ENCODE assay signal across 18 cellular contexts in the genomic region with DNA sequence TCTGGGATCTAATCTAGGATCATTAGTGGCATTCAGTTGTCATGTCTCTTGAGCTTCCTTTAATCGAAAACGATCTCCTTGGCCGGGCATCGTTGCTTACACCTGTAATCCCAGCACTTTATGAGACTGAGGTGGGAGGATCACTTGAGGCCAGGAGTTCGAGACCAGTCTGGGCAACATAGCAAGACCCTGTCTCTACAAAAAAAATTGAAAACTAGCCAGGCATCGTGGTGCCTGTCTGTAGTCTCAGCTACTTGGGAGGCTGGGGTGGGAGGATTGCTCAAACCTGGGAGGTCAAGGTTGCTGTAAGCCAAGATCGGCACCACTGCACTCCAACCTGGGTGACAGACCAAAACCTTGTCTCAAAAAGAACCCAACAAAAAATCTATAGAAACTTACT. TPM values are rescaled to one million over a fixed set of nuclear protein-coding genes. Genes with fewer than 3 reads are reported as not detected.
A peak's percentile ranks its signal among the peaks of the same experiment; 100 is the strongest.
DNase-seq lines count a peak whose midpoint lies in the region; ATAC-seq and TF ChIP-seq lines count a peak whose summit lies in the region.
"Had no signal": no experiment of that assay in that cellular context is flagged by ENCODE, and none has a peak within 500 bp of the region (broad histone marks: within the 10 kb centered on the region; RNA-seq: fewer than 3 reads in every experiment).

No MANE protein-coding gene starts in this region.

- peaks cover 0 to 97% (median 23%) of the 10 kb centered on the region in 9 donors for H3K36me3 ChIP-seq in heart right ventricle
- no peaks in the 10 kb centered on the region for H3K36me3 ChIP-seq in colonic mucosa
- H3K36me3 ChIP-seq in uterus: no peaks in the 10 kb centered on the region

- no peak overlapping the region for H3K4me3 ChIP-seq in heart right ventricle
- no peak overlapping the region for H3K4me3 ChIP-seq in colonic mucosa
- H3K4me3 ChIP-seq in uterus: no peak overlapping the region
- H3K4me3 ChIP-seq: BLaER1 had no signal

- H3K27me3 Mint-ChIP-seq in nephron progenitor cell (ENCODE audit: low read depth, poor library complexity): no peaks in the 10 kb centered on the region
- H3K27me3 Mint-ChIP-seq: CD4-positive, alpha-beta T cell; IgD-negative memory B cell had no signal

- H3K9ac ChIP-seq in colonic mucosa (ENCODE audit: low read depth in 2 of 2, low read length in 2 of 2): no peak overlapping the region
- H3K9ac ChIP-seq: BLaER1 had no signal

- WGBS in heart right ventricle, 2 donors: 81 to 92% methylated on average over 7 of the region's 7 CpGs

- H3K4me1 ChIP-seq in heart right ventricle (no peaks in the 10 kb centered on the region), colonic mucosa (no peaks in the 10 kb centered on the region), uterus (no peaks in the 10 kb centered on the region)
- H3K4me1 ChIP-seq: BLaER1 had no signal

- TF ChIP-seq POLR2A in uterus (IDR thresholded peaks at IDR 0.05): no peak

- no peaks in the 10 kb centered on the region for H3K9me3 Mint-ChIP-seq in nephron progenitor cell
- H3K9me3 Mint-ChIP-seq: CD4-positive, alpha-beta T cell; IgD-negative memory B cell had no signal

- H3K9me3 ChIP-seq in heart right ventricle: no peaks in the 10 kb centered on the region
- H3K9me3 ChIP-seq in colonic mucosa: no peaks in the 10 kb centered on the region
- no peaks in the 10 kb centered on the region for H3K9me3 ChIP-seq in uterus
- H3K9me3 ChIP-seq: BLaER1 had no signal

- DNase-seq in left cardiac atrium: peak; percentile 3
- DNase-seq in heart right ventricle: no peak
- DNase-seq in colonic mucosa: no peak
- no peak for DNase-seq in nephron progenitor cell
- DNase-seq in uterus: no peak
- no peak for DNase-seq in ureter (ENCODE audit: low spot score)
- DNase-seq: ACHN; CD4-positive, alpha-beta T cell; DND-41; Karpas-422; NCI-H1694; NCI-H2081 treated with DMSO at 0.1 percent for 48 hours; NCI-H446; NCI-H526 treated with DMSO at 0.1 percent for 48 hours had no signal

- peaks cover 57% of the 10 kb centered on the region for H3K36me3 Mint-ChIP-seq in nephron progenitor cell (ENCODE audit: low read depth)

- no peak overlapping the region for H3K4me3 Mint-ChIP-seq in nephron progenitor cell
- H3K4me3 Mint-ChIP-seq: CD4-positive, alpha-beta T cell; IgD-negative memory B cell had no signal

- H3K27ac ChIP-seq in heart right ventricle: no peak overlapping the region
- peak overlapping the region; percentile 73 for H3K27ac ChIP-seq in colonic mucosa
- H3K27ac ChIP-seq in uterus: no peak overlapping the region
- H3K27ac ChIP-seq: BLaER1 had no signal

- no peak for TF ChIP-seq CTCF in heart right ventricle (IDR thresholded peaks at IDR 0.05)
- TF ChIP-seq CTCF in colonic mucosa (IDR thresholded peaks at IDR 0.05): no peak
- TF ChIP-seq CTCF in nephron progenitor cell (IDR thresholded peaks at IDR 0.05): no peak
- TF ChIP-seq CTCF in uterus (IDR thresholded peaks at IDR 0.05): no peak

- intact Hi-C loops in left cardiac atrium (cut with DNase I): no loop called here
- intact Hi-C loops in heart right ventricle (cut with DNase I): no loop called here
- intact Hi-C loops in colonic mucosa (cut with DNase I): no loop called here
- intact Hi-C loops in uterus (cut with DNase I; ENCODE audit: low total_unique reads): no loop called here

- H3K27ac Mint-ChIP-seq in nephron progenitor cell: peak overlapping the region; percentile 62
- H3K27ac Mint-ChIP-seq: CD4-positive, alpha-beta T cell; IgD-negative memory B cell had no signal

- ATAC-seq in left cardiac atrium (no peak), heart right ventricle (no peak), GM21515 (IDR thresholded peaks at IDR 0.05; ENCODE audit: unreplicated experiment) (no peak)
- ATAC-seq: Right ventricle myocardium inferior had no signal

- H3K4me1 Mint-ChIP-seq in nephron progenitor cell: no peaks in the 10 kb centered on the region

- H3K27me3 ChIP-seq in heart right ventricle (no peaks in the 10 kb centered on the region), colonic mucosa (no peaks in the 10 kb centered on the region), uterus (no peaks in the 10 kb centered on the region)
- H3K27me3 ChIP-seq: BLaER1 had no signal

RNA-seq across cellular contexts. Expression of a gene that starts 9.0 kb away (rescaled TPM):
- total RNA-seq in left cardiac atrium (10 to 100 TPM in 1 of 2 donors, 1 to 10 TPM in 1; 7.7 to 19.2 TPM), heart right ventricle (10 to 100 TPM in 1 of 10 donors, 1 to 10 TPM in 9; 5.1 to 14.8 (median 7.5) TPM), colonic mucosa (10 to 100 TPM; 16.0 to 58.9 TPM), uterus (10 to 100 TPM in 2 of 4 donors, 1 to 10 TPM in 1, under 1 TPM in 1; 0.59 to 29.2 (median 12.5) TPM), ureter (46.9 TPM)
- polyA plus RNA-seq in heart right ventricle: 10 to 100 TPM; 13.7 to 17.4 TPM

RNA-seq across cellular contexts. Expression of a gene that starts 11.7 kb away (rescaled TPM):
- 10 to 100 TPM; 15.7 to 21.1 TPM for total RNA-seq in left cardiac atrium
- 10 to 100 TPM; 14.1 to 20.5 (median 19.3) TPM for total RNA-seq in heart right ventricle
- polyA plus RNA-seq in heart right ventricle: 10 to 100 TPM in 1 of 2 donors, 1 to 10 TPM in 1; 6.6 to 18.9 TPM
- total RNA-seq in colonic mucosa: 10 to 100 TPM; 23.3 to 39.0 TPM
- 10 to 100 TPM; 11.8 to 70.6 (median 28.2) TPM for total RNA-seq in uterus
- total RNA-seq in ureter: 71.8 TPM

RNA-seq across cellular contexts. Expression of a gene that starts 43.7 kb away (rescaled TPM):
- total RNA-seq in left cardiac atrium (10 to 100 TPM; 27.6 to 34.5 TPM), heart right ventricle (10 to 100 TPM; 30.2 to 77.7 (median 51.6) TPM), colonic mucosa (10 to 100 TPM; 20.3 to 31.9 TPM), uterus (100 to 1,000 TPM in 1 of 4 donors, 10 to 100 TPM in 3; 11.8 to 135 (median 38.8) TPM), ureter (31.8 TPM)
- polyA plus RNA-seq in heart right ventricle: 10 to 100 TPM; 10.7 to 37.2 TPM
